ENCODE assay signal across 8 cellular contexts in the genomic region with DNA sequence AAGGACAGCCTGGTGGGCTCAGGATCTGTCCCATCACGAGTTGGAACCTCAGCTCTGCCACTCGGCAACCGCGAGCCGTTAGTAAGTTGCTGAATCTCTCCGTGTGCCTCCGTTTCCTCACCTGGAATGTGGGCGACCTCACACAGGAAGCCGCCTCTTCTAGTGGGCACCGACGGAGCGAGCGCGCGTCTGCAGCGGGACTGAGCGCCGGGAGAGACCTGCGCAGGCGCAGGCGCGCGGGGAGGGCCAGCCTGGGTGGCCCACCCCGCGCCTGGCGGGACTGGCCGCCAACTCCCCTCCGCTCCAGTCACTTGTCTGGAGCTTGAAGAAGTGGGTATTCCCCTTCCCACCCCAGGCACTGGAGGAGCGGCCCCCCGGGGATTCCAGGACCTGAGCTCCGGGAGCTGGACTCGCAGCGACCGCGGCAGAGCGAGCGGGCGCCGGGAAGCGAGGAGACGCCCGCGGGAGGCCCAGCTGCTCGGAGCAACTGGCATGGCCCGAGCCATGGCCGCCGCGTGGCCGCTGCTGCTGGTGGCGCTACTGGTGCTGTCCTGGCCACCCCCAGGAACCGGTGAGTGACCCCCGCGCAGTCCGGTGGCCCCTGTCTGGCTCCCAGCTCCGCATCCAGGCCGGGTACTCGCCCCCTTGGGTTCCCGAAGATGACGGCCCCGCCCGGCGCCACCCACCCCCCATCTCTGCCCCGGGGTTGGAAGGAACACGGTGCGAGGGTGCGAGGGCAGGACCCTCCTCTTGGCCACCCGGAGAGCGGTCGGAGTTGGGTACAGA. TPM values are rescaled to one million over a fixed set of nuclear protein-coding genes. Genes with fewer than 3 reads are reported as not detected.
DNase-seq lines count a peak whose midpoint lies in the region; ATAC-seq, FAIRE-seq and TF ChIP-seq lines count a peak whose summit lies in the region.

A gene with protein sequence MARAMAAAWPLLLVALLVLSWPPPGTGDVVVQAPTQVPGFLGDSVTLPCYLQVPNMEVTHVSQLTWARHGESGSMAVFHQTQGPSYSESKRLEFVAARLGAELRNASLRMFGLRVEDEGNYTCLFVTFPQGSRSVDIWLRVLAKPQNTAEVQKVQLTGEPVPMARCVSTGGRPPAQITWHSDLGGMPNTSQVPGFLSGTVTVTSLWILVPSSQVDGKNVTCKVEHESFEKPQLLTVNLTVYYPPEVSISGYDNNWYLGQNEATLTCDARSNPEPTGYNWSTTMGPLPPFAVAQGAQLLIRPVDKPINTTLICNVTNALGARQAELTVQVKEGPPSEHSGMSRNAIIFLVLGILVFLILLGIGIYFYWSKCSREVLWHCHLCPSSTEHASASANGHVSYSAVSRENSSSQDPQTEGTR (plus strand): TSS at position 306 of the 786 bp plus-strand sequence. CDS start 187 bp downstream, at position 493.

- no peaks in the 10 kb centered on the region for H3K9me3 ChIP-seq in T-helper 17 cell (ENCODE audit: control insufficient read depth, low read length, poor library complexity, severe bottlenecking)
- no peaks in the 10 kb centered on the region for H3K9me3 ChIP-seq in iPS-20b (ENCODE audit: insufficient read depth, low read depth, low read length)

- no peak for FAIRE-seq in bronchial epithelial cell (lab: Jason Lieb, UNC)

- H3K27me3 Mint-ChIP-seq in T-helper 17 cell = peaks cover 42% of the 10 kb centered on the region

- no peak within 1 kb of the TSS for H3K27ac Mint-ChIP-seq in T-helper 17 cell

- no peaks in the 10 kb centered on the region for H3K4me1 ChIP-seq in iPS-20b (ENCODE audit: insufficient read depth, low read length)

- H3K27ac ChIP-seq in iPS-20b (ENCODE audit: low read length) = no peak within 1 kb of the TSS

- H3K36me3 ChIP-seq in bronchial epithelial cell (ENCODE audit: control insufficient read depth, insufficient read depth, low read length) = peaks cover 10% of the 10 kb centered on the region
- peaks cover 11% of the 10 kb centered on the region for H3K36me3 ChIP-seq in iPS-20b (ENCODE audit: insufficient read depth, low read depth, low read length)

- ATAC-seq in T-helper 17 cell (peak; percentile 46), HG02642 (IDR thresholded peaks at IDR 0.05; ENCODE audit: poor library complexity, unreplicated experiment) (no peak)

- TF ChIP-seq CTCF in bronchial epithelial cell (IDR thresholded peaks at IDR 0.05; ENCODE audit: insufficient read depth, low read length, severe bottlenecking) (peak; percentile 1), retinal pigment epithelial cell (conservative IDR thresholded peaks at IDR 0.05; ENCODE audit: low read depth, low read length) (peak; percentile 5)

- H3K36me3 Mint-ChIP-seq in T-helper 17 cell (ENCODE audit: low read depth) = no peaks in the 10 kb centered on the region

- DNase-seq in DMS79 treated with DMSO at 0.1 percent for 48 hours (lab: John Stamatoyannopoulos, UW) (peak; percentile 38), NCI-H1048 (lab: John Stamatoyannopoulos, UW) (peak; percentile 27), T-helper 17 cell (no peak), bronchial epithelial cell (ENCODE audit: low read depth) (peak; percentile 61), retinal pigment epithelial cell (ENCODE audit: low read depth) (no peak)
- DNase-seq in stimulated activated naive CD4-positive, alpha-beta T cell treated with Interleukin-2 at 50 U/mL for 16 hours (lab: John Stamatoyannopoulos, UW) = no peak

- peaks cover 4% of the 10 kb centered on the region for H3K4me1 Mint-ChIP-seq in T-helper 17 cell

- peak within 1 kb of the TSS; percentile 75; the same call in 1 of the 2 replicates for H3K9ac ChIP-seq in iPS-20b (ENCODE audit: low read depth, low read length)

- H3K4me3 Mint-ChIP-seq in T-helper 17 cell = peak within 1 kb of the TSS; percentile 73

- H3K4me3 ChIP-seq in bronchial epithelial cell (ENCODE audit: low read depth, low read length) (peak within 1 kb of the TSS; percentile 88), iPS-20b (ENCODE audit: low read length) (peak within 1 kb of the TSS; percentile 81), retinal pigment epithelial cell (ENCODE audit: low read length) (peak within 1 kb of the TSS; percentile 84)

- H3K27me3 ChIP-seq in bronchial epithelial cell (ENCODE audit: control insufficient read depth, insufficient read depth, low read length) (no peaks in the 10 kb centered on the region), iPS-20b (ENCODE audit: insufficient read depth, low read length) (peaks cover 15% of the 10 kb centered on the region)

RNA-seq across cellular contexts. Expression of the gene that starts here (rescaled TPM):
- under 1 TPM; 0.70 to 0.94 TPM for total RNA-seq in T-helper 17 cell
- 84.6 and 102 TPM in 2 replicates for total RNA-seq in bronchial epithelial cell

Comparison
In these comparisons a context has a peak if more than half of its experiments do, and no peak if none do; other contexts are left out.
1. RNA of the gene that starts here (total RNA-seq): 84.6 to 102 TPM in bronchial epithelial cell; 0.70 to 0.94 TPM in T-helper 17 cell; every median in the first group is over 10 times any median in the second.
2. Peak in ATAC-seq in T-helper 17 cell; RNA of the gene not detected or under 1 TPM.
3. DNase-seq: peak in DMS79 treated with DMSO at 0.1 percent for 48 hours (single experiment), NCI-H1048 (single experiment) and bronchial epithelial cell (single experiment); none in T-helper 17 cell (0 of 3), retinal pigment epithelial cell (single experiment) and stimulated activated naive CD4-positive, alpha-beta T cell treated with Interleukin-2 at 50 U/mL for 16 hours (single experiment).
4. Peak in every context shown above with its lines, with median percentiles within 50 percentile points of each other: H3K4me3 ChIP-seq.